ENCODE assay signal across 12 cellular contexts in the genomic region with DNA sequence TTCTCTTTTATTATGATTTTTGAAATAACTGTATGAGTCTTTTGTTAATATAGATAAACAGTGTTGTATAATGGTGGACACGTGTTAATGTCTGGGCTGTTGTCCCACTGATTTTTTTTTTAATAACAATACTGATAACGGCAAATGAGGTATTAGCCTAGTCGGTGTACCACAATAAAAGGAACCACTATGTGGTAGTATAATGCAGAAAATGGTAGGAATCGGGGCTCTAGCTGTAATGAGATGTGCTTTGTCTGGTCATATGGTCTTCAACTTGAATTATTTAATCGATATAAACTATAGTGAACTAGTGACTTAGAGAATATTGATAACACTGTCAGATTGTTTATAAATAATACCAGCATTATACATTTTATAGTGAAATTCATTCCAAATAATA.
DNase-seq lines count a peak whose midpoint lies in the region; ATAC-seq, FAIRE-seq and TF ChIP-seq lines count a peak whose summit lies in the region.
"Had no signal": no experiment of that assay in that cellular context is flagged by ENCODE, and none has a peak within 500 bp of the region (broad histone marks: within the 10 kb centered on the region; RNA-seq: fewer than 3 reads in every experiment).

No MANE protein-coding gene starts in this region.

- no peak for TF ChIP-seq POLR2A in lower leg skin (IDR thresholded peaks at IDR 0.05)

- H3K4me3 ChIP-seq in cardiac fibroblast (replicated peaks in 1 of 2; ENCODE audit: low read depth in 2 of 2, low read length in 2 of 2) (no peak overlapping the region), lower leg skin (ENCODE audit: low read depth, poor library complexity, severe bottlenecking) (no peak overlapping the region)
- H3K4me3 ChIP-seq: vagina had no signal

- peak; percentile 16 for DNase-seq in AG08395 (ENCODE audit: low spot score)
- peak; percentile 46 for DNase-seq in NCI-H146 (lab: John Stamatoyannopoulos, UW)
- peak; percentile 71 to 73 for DNase-seq in cardiac fibroblast (ENCODE audit: low read depth in 2 of 2)
- no peak for DNase-seq in DMS153 treated with DMSO at 0.1 percent for 48 hours (lab: John Stamatoyannopoulos, UW; ENCODE audit: unreplicated experiment)
- no peak for DNase-seq in SW 1271 (lab: John Stamatoyannopoulos, UW)
- DNase-seq in lower leg skin (ENCODE audit: low spot score in 2 of 2) = no peak
- DNase-seq: left colon, NCI-H510A had no signal

- 54 to 57% methylated on average over 5 of the region's 5 CpGs for WGBS in lower leg skin, 2 donors

- TF ChIP-seq CTCF in cardiac fibroblast (IDR thresholded peaks at IDR 0.05; ENCODE audit: low read depth, low read length) (peak; percentile 33), lower leg skin (IDR thresholded peaks at IDR 0.05) (no peak)

- FAIRE-seq in islet of Langerhans (lab: Jason Lieb, UNC) = peak; percentile 30
- FAIRE-seq: TTC549 had no signal

- intact Hi-C loops in lower leg skin (cut with DNase I; ENCODE audit: low total_unique reads) = no loop called here

- no peak for ATAC-seq in GM18520 (IDR thresholded peaks at IDR 0.05; ENCODE audit: unreplicated experiment)
- ATAC-seq: left colon had no signal

Comparison
In these comparisons a context has a peak if more than half of its experiments do, and no peak if none do; other contexts are left out.
1. DNase-seq: peak in AG08395 (single experiment), NCI-H146 (single experiment) and cardiac fibroblast (2 of 2); none in DMS153 treated with DMSO at 0.1 percent for 48 hours (single experiment), SW 1271 (0 of 2) and lower leg skin (0 of 2).